In genomic region chr12:95230313-95230712, GRCh38 we compare ENCODE assay signal across 2 cellular contexts.
TF ChIP-seq lines count a peak whose summit lies in the region.

No MANE protein-coding gene starts in this region.

TF ChIP-seq in GM23338, 12 proteins besides CTCF, POLR2A, EP300 and RAD21:
- no peak for TF ChIP-seq ETS1 (IDR thresholded peaks at IDR 0.05)
- no peak for TF ChIP-seq JUNB (IDR thresholded peaks at IDR 0.05; ENCODE audit: unreplicated experiment)
- TF ChIP-seq ZNF331 (CRISPR knock-in tag; IDR thresholded peaks at IDR 0.05; ENCODE audit: low read depth) = no peak
- no peak for TF ChIP-seq CREB1 (CRISPR knock-in tag; IDR thresholded peaks at IDR 0.05; ENCODE audit: low read depth)
- TF ChIP-seq ZNF462 (CRISPR knock-in tag; IDR thresholded peaks at IDR 0.05) = no peak
- no peak for TF ChIP-seq POLR2AphosphoS5 (IDR thresholded peaks at IDR 0.05; ENCODE audit: low read depth)
- TF ChIP-seq ZNF114 (CRISPR knock-in tag; IDR thresholded peaks at IDR 0.05) = no peak
- no peak for TF ChIP-seq REST (IDR thresholded peaks at IDR 0.05; ENCODE audit: unreplicated experiment)
- no peak for TF ChIP-seq STAT1 (IDR thresholded peaks at IDR 0.05; ENCODE audit: unreplicated experiment)
- no peak for TF ChIP-seq EZH2phosphoT487 (IDR thresholded peaks at IDR 0.05; ENCODE audit: unreplicated experiment)
- TF ChIP-seq NANOG (IDR thresholded peaks at IDR 0.05; ENCODE audit: borderline replicate concordance) = no peak
- no peak for TF ChIP-seq EZH2 (IDR thresholded peaks at IDR 0.05; ENCODE audit: low read depth, unreplicated experiment)

TF ChIP-seq in endothelial cell of umbilical vein, 7 proteins besides CTCF, POLR2A, EP300 and RAD21:
- TF ChIP-seq JUN (IDR thresholded peaks at IDR 0.05; ENCODE audit: borderline replicate concordance, insufficient read depth, insufficient read length, low read depth) = no peak
- TF ChIP-seq FOS (IDR thresholded peaks at IDR 0.05; ENCODE audit: borderline replicate concordance, insufficient read depth, low read length) = no peak
- TF ChIP-seq MYC (IDR thresholded peaks at IDR 0.05; ENCODE audit: low read depth, low read length) = no peak
- no peak for TF ChIP-seq POLR2AphosphoS5 (IDR thresholded peaks at IDR 0.05; ENCODE audit: insufficient read depth, low read depth, low read length)
- no peak for TF ChIP-seq EZH2 (IDR thresholded peaks at IDR 0.05; ENCODE audit: borderline replicate concordance, low read depth, low read length, severe bottlenecking)
- TF ChIP-seq MAX (IDR thresholded peaks at IDR 0.05; ENCODE audit: insufficient read depth, insufficient read length) = no peak
TF ChIP-seq in endothelial cell of umbilical vein: peak in this region for 0.
